16 cellular contexts compared by ENCODE assay signal in genomic region chr3:173745952-173746682, GRCh38.
DNase-seq lines count a peak whose midpoint lies in the region; ATAC-seq, FAIRE-seq and TF ChIP-seq lines count a peak whose summit lies in the region.
"Had no signal": no experiment of that assay in that cellular context is flagged by ENCODE, and none has a peak within 500 bp of the region (broad histone marks: within the 10 kb centered on the region; RNA-seq: fewer than 3 reads in every experiment).

No MANE protein-coding gene starts in this region.

- H3K4me3 ChIP-seq in mesendoderm (ENCODE audit: low read length) (no peak overlapping the region), esophagus muscularis mucosa (no peak overlapping the region)
- H3K4me3 ChIP-seq: ascending aorta, HAP-1, lower lobe of right lung, smooth muscle cell had no signal

- no peak overlapping the region for H2BK120ac ChIP-seq in mesendoderm (ENCODE audit: low read depth, low read length)

- H4K5ac ChIP-seq in mesendoderm (ENCODE audit: low read length): no peak overlapping the region

- no peak overlapping the region for H2BK15ac ChIP-seq in mesendoderm (replicated peaks; ENCODE audit: low read depth)

- H3K36me3 ChIP-seq in mesendoderm (ENCODE audit: control insufficient read depth, insufficient read depth, low read length) (no peaks in the 10 kb centered on the region), esophagus muscularis mucosa (no peaks in the 10 kb centered on the region)
- H3K36me3 ChIP-seq: ascending aorta, HAP-1, lower lobe of right lung had no signal

- no peak overlapping the region for H3K4me2 ChIP-seq in mesendoderm (ENCODE audit: low read length)
- H3K4me2 ChIP-seq: smooth muscle cell had no signal

- FAIRE-seq in RCC 7860 (lab: Jason Lieb, UNC): peak; percentile 90

- no peak overlapping the region for H3K27ac ChIP-seq in mesendoderm (ENCODE audit: low read depth, low read length)
- no peak overlapping the region for H3K27ac ChIP-seq in esophagus muscularis mucosa (replicated peaks in 1 of 4)
- H3K27ac ChIP-seq: ascending aorta, lower lobe of right lung had no signal

- H2AK5ac ChIP-seq in mesendoderm (ENCODE audit: low read length): no peak overlapping the region

- no peak for ATAC-seq in HG02870 (IDR thresholded peaks at IDR 0.05; ENCODE audit: unreplicated experiment)
- ATAC-seq: lower lobe of right lung had no signal

- no peak overlapping the region for H3K9ac ChIP-seq in mesendoderm (ENCODE audit: low read length)

- no peak overlapping the region for H3K4ac ChIP-seq in mesendoderm (ENCODE audit: low read depth, low read length)

- H3K23ac ChIP-seq in mesendoderm (ENCODE audit: low read length): no peak overlapping the region

- no peaks in the 10 kb centered on the region for H3K79me1 ChIP-seq in mesendoderm (ENCODE audit: low read length)

- no peak for TF ChIP-seq EP300 in esophagus muscularis mucosa (IDR thresholded peaks at IDR 0.05)

- peak overlapping the region; percentile 37 for H3K27ac Mint-ChIP-seq in endothelial cell (ENCODE audit: unreplicated experiment)
- H3K27ac Mint-ChIP-seq: activated T-cell treated with anti-CD3 and anti-CD28 coated beads, Interleukin-2, amount 50 U/mL, for 24 hours; CD4-positive, alpha-beta memory T cell had no signal

- H3K18ac ChIP-seq in mesendoderm (ENCODE audit: low read length): no peak overlapping the region

- DNase-seq in HCEC 1CT (peak; percentile 71), RCC 7860 (ENCODE audit: low spot score) (peak; percentile 82), endothelial cell (ENCODE audit: low spot score) (no peak), mesendoderm (peak; percentile 45), NCI-H1436 treated with DMSO at 0.1 percent for 48 hours (lab: John Stamatoyannopoulos, UW) (no peak), NCI-H2029 treated with DMSO at 0.1 percent for 48 hours (lab: John Stamatoyannopoulos, UW) (no peak), esophagus muscularis mucosa (ENCODE audit: extremely low spot score) (no peak)
- DNase-seq: activated CD4-positive, alpha-beta T cell treated with anti-CD3 and anti-CD28 coated beads for 48 hours; activated T-cell treated with anti-CD3 and anti-CD28 coated beads, Interleukin-2, amount 50 U/mL, for 24 hours; CD4-positive, alpha-beta memory T cell; hypothalamus; lower lobe of right lung had no signal

- TF ChIP-seq CTCF in endothelial cell (IDR thresholded peaks at IDR 0.05; ENCODE audit: unreplicated experiment) (no peak), esophagus muscularis mucosa (IDR thresholded peaks at IDR 0.05) (no peak)

- no peaks in the 10 kb centered on the region for H3K9me3 Mint-ChIP-seq in endothelial cell (ENCODE audit: unreplicated experiment)
- H3K9me3 Mint-ChIP-seq: activated T-cell treated with anti-CD3 and anti-CD28 coated beads, Interleukin-2, amount 50 U/mL, for 24 hours had no signal

- no peaks in the 10 kb centered on the region for H3K27me3 Mint-ChIP-seq in endothelial cell (ENCODE audit: unreplicated experiment)
- H3K27me3 Mint-ChIP-seq: activated T-cell treated with anti-CD3 and anti-CD28 coated beads, Interleukin-2, amount 50 U/mL, for 24 hours; CD4-positive, alpha-beta memory T cell had no signal

- H3K79me2 ChIP-seq in mesendoderm (ENCODE audit: control insufficient read depth, insufficient read depth, low read length): no peaks in the 10 kb centered on the region

- H2BK5ac ChIP-seq in mesendoderm (ENCODE audit: low read length): no peak overlapping the region

- H3K4me1 ChIP-seq in mesendoderm (ENCODE audit: control insufficient read depth, low read depth, low read length): no peaks in the 10 kb centered on the region
- H3K4me1 ChIP-seq in esophagus muscularis mucosa: no peaks in the 10 kb centered on the region
- H3K4me1 ChIP-seq: ascending aorta, lower lobe of right lung had no signal

- H3K27me3 ChIP-seq in mesendoderm (ENCODE audit: insufficient read depth, low read length, poor library complexity) (no peaks in the 10 kb centered on the region), esophagus muscularis mucosa (no peaks in the 10 kb centered on the region)
- H3K27me3 ChIP-seq: ascending aorta had no signal

- no peak for TF ChIP-seq POLR2A in esophagus muscularis mucosa (IDR thresholded peaks at IDR 0.05; ENCODE audit: low read depth)

- H3K36me3 Mint-ChIP-seq in endothelial cell (ENCODE audit: low read depth, unreplicated experiment): no peaks in the 10 kb centered on the region
- H3K36me3 Mint-ChIP-seq: CD4-positive, alpha-beta memory T cell had no signal

- H3K9me3 ChIP-seq in esophagus muscularis mucosa: no peaks in the 10 kb centered on the region
- H3K9me3 ChIP-seq: ascending aorta, HAP-1, lower lobe of right lung had no signal

- H3K4me3 Mint-ChIP-seq in endothelial cell (ENCODE audit: unreplicated experiment): no peak overlapping the region
- H3K4me3 Mint-ChIP-seq: activated T-cell treated with anti-CD3 and anti-CD28 coated beads, Interleukin-2, amount 50 U/mL, for 24 hours; CD4-positive, alpha-beta memory T cell had no signal

- H4K8ac ChIP-seq in mesendoderm (ENCODE audit: low read depth, low read length): no peak overlapping the region

- intact Hi-C loops in esophagus muscularis mucosa (cut with DNase I): no loop called here

- peaks cover 45% of the 10 kb centered on the region for H3K4me1 Mint-ChIP-seq in endothelial cell (ENCODE audit: unreplicated experiment)
- H3K4me1 Mint-ChIP-seq: CD4-positive, alpha-beta memory T cell had no signal

- no CpG with 5 or more reads among the region's 4 CpGs for WGBS in mesendoderm (ENCODE audit: extremely low coverage, insufficient coverage, low lambda C conversion rate)
- 81% methylated on average over 4 of the region's 4 CpGs for WGBS in esophagus muscularis mucosa

- no peak overlapping the region for H3K56ac ChIP-seq in mesendoderm (ENCODE audit: low read length)

Comparison
In these comparisons a context has a peak if more than half of its experiments do, and no peak if none do; other contexts are left out.
1. DNase-seq: peak in HCEC 1CT (single experiment), RCC 7860 (single experiment) and mesendoderm (single experiment); none in endothelial cell (single experiment), NCI-H1436 treated with DMSO at 0.1 percent for 48 hours (single experiment), NCI-H2029 treated with DMSO at 0.1 percent for 48 hours (single experiment) and esophagus muscularis mucosa (single experiment).